In the genomic region with DNA sequence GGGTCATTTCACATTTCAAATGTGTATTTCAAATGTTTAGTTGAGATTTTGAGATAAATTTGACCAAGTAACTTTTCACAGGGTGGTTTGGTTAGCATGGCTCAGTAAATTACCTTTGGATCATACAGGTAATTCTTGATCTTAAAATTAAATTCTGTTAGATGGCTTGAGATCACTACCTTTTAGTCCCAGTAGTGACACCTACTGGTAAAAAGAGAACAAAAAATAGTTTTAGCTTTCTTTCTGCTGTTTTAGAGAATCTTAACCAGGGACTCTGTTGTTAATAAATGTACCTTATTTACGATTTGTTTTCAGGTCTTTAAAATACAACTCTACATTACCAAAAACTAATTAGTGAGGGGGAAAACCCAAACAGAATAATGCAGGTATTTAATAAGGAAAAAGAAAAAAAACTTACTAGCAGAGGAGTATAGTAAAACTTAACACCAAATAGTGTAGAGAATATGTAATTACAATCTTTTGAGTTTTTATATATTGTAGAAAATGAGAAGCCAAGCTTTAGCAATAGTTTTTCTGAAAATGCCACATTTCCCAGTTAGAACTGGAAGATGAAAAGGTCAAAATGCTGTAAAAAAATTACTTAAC, we compare ENCODE assay signal across 8 cellular contexts.
A peak's percentile ranks its signal among the peaks of the same experiment; 100 is the strongest.
DNase-seq lines count a peak whose midpoint lies in the region; ATAC-seq and TF ChIP-seq lines count a peak whose summit lies in the region.

No MANE protein-coding gene starts in this region.

- intact Hi-C loops in tibial artery (cut with DNase I; ENCODE audit: low total_unique reads) = no loop called here

- H3K4me3 Mint-ChIP-seq in endothelial cell (ENCODE audit: unreplicated experiment) (no peak overlapping the region), T-helper 17 cell (no peak overlapping the region)

- DNase-seq in AG04449 (ENCODE audit: low read depth, low spot score) = no peak
- peak; percentile 31 for DNase-seq in NCI-H146 treated with DMSO at 0.1 percent for 48 hours (lab: John Stamatoyannopoulos, UW; ENCODE audit: unreplicated experiment)
- no peak for DNase-seq in endothelial cell (ENCODE audit: low spot score)
- DNase-seq in tibial artery = no peak
- no peak for DNase-seq in T-helper 9 cell
- DNase-seq in T-helper 17 cell = no peak
- DNase-seq in HuH-7 (ENCODE audit: low spot score) = no peak

- TF ChIP-seq CTCF in AG04449 (IDR thresholded peaks at IDR 0.05; ENCODE audit: insufficient read depth, low read length, missing control alignments) (peak; percentile 23), endothelial cell (IDR thresholded peaks at IDR 0.05; ENCODE audit: unreplicated experiment) (peak; percentile 63), tibial artery (IDR thresholded peaks at IDR 0.05) (peak; percentile 38)

- no peak overlapping the region for H3K27ac ChIP-seq in tibial artery

- H3K36me3 ChIP-seq in tibial artery = no peaks in the 10 kb centered on the region

- H3K9me3 ChIP-seq in tibial artery (no peaks in the 10 kb centered on the region), T-helper 17 cell (ENCODE audit: control insufficient read depth, low read length, poor library complexity, severe bottlenecking) (no peaks in the 10 kb centered on the region)

- H3K4me1 Mint-ChIP-seq in endothelial cell (ENCODE audit: unreplicated experiment) (no peaks in the 10 kb centered on the region), T-helper 17 cell (no peaks in the 10 kb centered on the region)

- peaks cover 0 to 5% (median 0%) of the 10 kb centered on the region in 4 donors for H3K4me1 ChIP-seq in tibial artery

- no peaks in the 10 kb centered on the region for H3K9me3 Mint-ChIP-seq in endothelial cell (ENCODE audit: unreplicated experiment)

- CTCF ChIA-PET in AG04449 (lab: Yijun Ruan, JAX) = interaction anchor here (0.6 to 4.0 kb wide), 28 partner anchors 10 to 1330 kb away, joined by 3 to 46 read pairs (median 3); no protein-coding TSS in a partner anchor

- ATAC-seq in GM18867 (IDR thresholded peaks at IDR 0.05; ENCODE audit: unreplicated experiment) (peak; percentile 65), T-helper 17 cell (no peak)

- H3K27ac Mint-ChIP-seq in endothelial cell (ENCODE audit: unreplicated experiment) = no peak overlapping the region
- H3K27ac Mint-ChIP-seq in T-helper 17 cell = no peak overlapping the region

- POLR2A ChIA-PET in AG04449 (lab: Yijun Ruan, JAX) = no interaction called here

- H3K27me3 Mint-ChIP-seq in endothelial cell (ENCODE audit: unreplicated experiment) (no peaks in the 10 kb centered on the region), T-helper 17 cell (no peaks in the 10 kb centered on the region)

- no peak overlapping the region for H3K4me3 ChIP-seq in AG04449 (ENCODE audit: low read depth, low read length)
- H3K4me3 ChIP-seq in tibial artery = no peak overlapping the region

- H3K36me3 Mint-ChIP-seq in endothelial cell (ENCODE audit: low read depth, unreplicated experiment) (no peaks in the 10 kb centered on the region), T-helper 17 cell (ENCODE audit: low read depth) (no peaks in the 10 kb centered on the region)

- H3K27me3 ChIP-seq in tibial artery = no peaks in the 10 kb centered on the region
